In the genomic region with DNA sequence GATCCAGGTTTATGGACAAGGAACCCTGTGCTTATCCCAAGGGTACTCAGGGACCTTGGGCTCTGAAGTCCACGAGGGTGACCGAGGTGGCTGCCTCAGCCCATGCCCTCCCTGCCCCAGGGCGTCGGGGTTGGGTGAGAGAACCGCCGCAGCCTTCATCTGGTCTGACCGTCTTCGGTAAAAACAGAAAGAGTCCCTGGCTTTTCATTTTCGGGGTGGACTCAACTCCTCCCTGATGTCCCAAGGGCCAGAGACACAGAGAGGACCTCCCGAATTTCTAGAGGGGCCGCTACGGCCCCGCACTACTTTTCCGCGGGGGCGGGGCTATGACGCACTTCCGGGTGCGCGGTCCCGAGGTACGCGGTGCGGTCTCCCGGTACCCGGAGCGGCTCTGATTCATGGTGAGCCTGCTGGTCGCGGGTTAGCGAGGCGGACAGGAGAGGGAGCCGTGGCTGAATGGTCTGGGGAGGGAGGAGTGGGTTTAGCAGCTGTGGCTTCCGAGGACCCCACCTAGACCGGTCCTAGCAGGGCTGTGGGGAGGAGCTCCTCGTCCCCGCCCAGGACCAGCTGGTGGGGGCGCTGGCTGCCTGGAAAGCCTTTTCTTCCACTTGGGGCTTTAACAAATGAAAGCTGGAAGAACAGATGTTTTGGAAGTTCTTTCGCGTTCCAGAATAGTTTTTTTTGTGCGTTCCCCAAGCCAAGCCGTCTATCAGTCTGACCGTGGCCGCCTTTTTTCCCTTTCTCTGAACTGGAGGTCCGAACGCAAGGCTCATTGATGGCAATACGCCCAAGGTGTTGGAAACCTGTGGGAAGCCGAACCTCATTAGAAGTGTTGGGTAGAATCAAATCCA, we compare ENCODE assay signal across 1 cellular context.
A peak's percentile ranks its signal among the peaks of the same experiment; 100 is the strongest.
TF ChIP-seq lines count a peak whose summit lies in the region.

A gene (plus strand): TSS at position 334 of the 851 bp plus-strand sequence. CDS start 7,233 bp downstream, outside the sequence.

TF ChIP-seq in HepG2, 621 proteins besides CTCF, POLR2A, EP300 and RAD21 (continued from another document):
- TF ChIP-seq, protein P1, sequence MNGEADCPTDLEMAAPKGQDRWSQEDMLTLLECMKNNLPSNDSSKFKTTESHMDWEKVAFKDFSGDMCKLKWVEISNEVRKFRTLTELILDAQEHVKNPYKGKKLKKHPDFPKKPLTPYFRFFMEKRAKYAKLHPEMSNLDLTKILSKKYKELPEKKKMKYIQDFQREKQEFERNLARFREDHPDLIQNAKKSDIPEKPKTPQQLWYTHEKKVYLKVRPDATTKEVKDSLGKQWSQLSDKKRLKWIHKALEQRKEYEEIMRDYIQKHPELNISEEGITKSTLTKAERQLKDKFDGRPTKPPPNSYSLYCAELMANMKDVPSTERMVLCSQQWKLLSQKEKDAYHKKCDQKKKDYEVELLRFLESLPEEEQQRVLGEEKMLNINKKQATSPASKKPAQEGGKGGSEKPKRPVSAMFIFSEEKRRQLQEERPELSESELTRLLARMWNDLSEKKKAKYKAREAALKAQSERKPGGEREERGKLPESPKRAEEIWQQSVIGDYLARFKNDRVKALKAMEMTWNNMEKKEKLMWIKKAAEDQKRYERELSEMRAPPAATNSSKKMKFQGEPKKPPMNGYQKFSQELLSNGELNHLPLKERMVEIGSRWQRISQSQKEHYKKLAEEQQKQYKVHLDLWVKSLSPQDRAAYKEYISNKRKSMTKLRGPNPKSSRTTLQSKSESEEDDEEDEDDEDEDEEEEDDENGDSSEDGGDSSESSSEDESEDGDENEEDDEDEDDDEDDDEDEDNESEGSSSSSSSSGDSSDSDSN (CRISPR knock-in tag; IDR thresholded peaks at IDR 0.05): peak; percentile 79
- TF ChIP-seq FOXJ3 (CRISPR knock-in tag; IDR thresholded peaks at IDR 0.05; ENCODE audit: borderline replicate concordance): peak; percentile 67; the same call in 1 of the 2 replicates
- TF ChIP-seq, protein P2, sequence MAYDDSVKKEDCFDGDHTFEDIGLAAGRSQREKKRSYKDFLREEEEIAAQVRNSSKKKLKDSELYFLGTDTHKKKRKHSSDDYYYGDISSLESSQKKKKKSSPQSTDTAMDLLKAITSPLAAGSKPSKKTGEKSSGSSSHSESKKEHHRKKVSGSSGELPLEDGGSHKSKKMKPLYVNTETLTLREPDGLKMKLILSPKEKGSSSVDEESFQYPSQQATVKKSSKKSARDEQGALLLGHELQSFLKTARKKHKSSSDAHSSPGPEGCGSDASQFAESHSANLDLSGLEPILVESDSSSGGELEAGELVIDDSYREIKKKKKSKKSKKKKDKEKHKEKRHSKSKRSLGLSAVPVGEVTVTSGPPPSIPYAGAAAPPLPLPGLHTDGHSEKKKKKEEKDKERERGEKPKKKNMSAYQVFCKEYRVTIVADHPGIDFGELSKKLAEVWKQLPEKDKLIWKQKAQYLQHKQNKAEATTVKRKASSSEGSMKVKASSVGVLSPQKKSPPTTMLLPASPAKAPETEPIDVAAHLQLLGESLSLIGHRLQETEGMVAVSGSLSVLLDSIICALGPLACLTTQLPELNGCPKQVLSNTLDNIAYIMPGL (CRISPR knock-in tag; IDR thresholded peaks at IDR 0.05; ENCODE audit: borderline replicate concordance in 1 of 2, low read depth in 1 of 2): peak; percentile 77 to 82; a peak in 3 of 4 replicates
- TF ChIP-seq, protein P3, sequence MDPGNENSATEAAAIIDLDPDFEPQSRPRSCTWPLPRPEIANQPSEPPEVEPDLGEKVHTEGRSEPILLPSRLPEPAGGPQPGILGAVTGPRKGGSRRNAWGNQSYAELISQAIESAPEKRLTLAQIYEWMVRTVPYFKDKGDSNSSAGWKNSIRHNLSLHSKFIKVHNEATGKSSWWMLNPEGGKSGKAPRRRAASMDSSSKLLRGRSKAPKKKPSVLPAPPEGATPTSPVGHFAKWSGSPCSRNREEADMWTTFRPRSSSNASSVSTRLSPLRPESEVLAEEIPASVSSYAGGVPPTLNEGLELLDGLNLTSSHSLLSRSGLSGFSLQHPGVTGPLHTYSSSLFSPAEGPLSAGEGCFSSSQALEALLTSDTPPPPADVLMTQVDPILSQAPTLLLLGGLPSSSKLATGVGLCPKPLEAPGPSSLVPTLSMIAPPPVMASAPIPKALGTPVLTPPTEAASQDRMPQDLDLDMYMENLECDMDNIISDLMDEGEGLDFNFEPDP (CRISPR knock-in tag; conservative IDR thresholded peaks at IDR 0.05): 0 out of 2 replicates have a peak, but pooled peaks have one; percentile 68
- 0 out of 2 replicates have a peak, but pooled peaks have one; percentile 29 for TF ChIP-seq MTA1 (CRISPR knock-in tag; IDR thresholded peaks at IDR 0.05; ENCODE audit: borderline replicate concordance)
- peak; percentile 90 for TF ChIP-seq GATAD1 (CRISPR knock-in tag; IDR thresholded peaks at IDR 0.05)
- TF ChIP-seq MEF2D (CRISPR knock-in tag; IDR thresholded peaks at IDR 0.05): peak; percentile 70; the same call in 1 of the 2 replicates
- TF ChIP-seq ZNF224 (CRISPR knock-in tag; IDR thresholded peaks at IDR 0.05): 0 out of 2 replicates have a peak, but pooled peaks have one; percentile 37
- TF ChIP-seq, protein P4, sequence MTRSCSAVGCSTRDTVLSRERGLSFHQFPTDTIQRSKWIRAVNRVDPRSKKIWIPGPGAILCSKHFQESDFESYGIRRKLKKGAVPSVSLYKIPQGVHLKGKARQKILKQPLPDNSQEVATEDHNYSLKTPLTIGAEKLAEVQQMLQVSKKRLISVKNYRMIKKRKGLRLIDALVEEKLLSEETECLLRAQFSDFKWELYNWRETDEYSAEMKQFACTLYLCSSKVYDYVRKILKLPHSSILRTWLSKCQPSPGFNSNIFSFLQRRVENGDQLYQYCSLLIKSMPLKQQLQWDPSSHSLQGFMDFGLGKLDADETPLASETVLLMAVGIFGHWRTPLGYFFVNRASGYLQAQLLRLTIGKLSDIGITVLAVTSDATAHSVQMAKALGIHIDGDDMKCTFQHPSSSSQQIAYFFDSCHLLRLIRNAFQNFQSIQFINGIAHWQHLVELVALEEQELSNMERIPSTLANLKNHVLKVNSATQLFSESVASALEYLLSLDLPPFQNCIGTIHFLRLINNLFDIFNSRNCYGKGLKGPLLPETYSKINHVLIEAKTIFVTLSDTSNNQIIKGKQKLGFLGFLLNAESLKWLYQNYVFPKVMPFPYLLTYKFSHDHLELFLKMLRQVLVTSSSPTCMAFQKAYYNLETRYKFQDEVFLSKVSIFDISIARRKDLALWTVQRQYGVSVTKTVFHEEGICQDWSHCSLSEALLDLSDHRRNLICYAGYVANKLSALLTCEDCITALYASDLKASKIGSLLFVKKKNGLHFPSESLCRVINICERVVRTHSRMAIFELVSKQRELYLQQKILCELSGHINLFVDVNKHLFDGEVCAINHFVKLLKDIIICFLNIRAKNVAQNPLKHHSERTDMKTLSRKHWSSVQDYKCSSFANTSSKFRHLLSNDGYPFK (CRISPR knock-in tag; IDR thresholded peaks at IDR 0.05; ENCODE audit: borderline replicate concordance): peak; percentile 83; the same call in 1 of the 2 replicates
- 0 out of 2 replicates have a peak, but pooled peaks have one; percentile 18 for TF ChIP-seq ZC3H13 (CRISPR knock-in tag; IDR thresholded peaks at IDR 0.05)
- peak; percentile 88 for TF ChIP-seq ZBTB38 (CRISPR knock-in tag; IDR thresholded peaks at IDR 0.05)
- peak; percentile 74 for TF ChIP-seq DMAP1 (CRISPR knock-in tag; IDR thresholded peaks at IDR 0.05)
- TF ChIP-seq IRX3 (CRISPR knock-in tag; IDR thresholded peaks at IDR 0.05; ENCODE audit: borderline replicate concordance, low read depth): peak; percentile 30; the same call in 1 of the 2 replicates
- no peak for TF ChIP-seq SMC3 (IDR thresholded peaks at IDR 0.05; ENCODE audit: low read length)
- TF ChIP-seq ZNF44 (CRISPR knock-in tag; IDR thresholded peaks at IDR 0.05): peak; percentile 63; the same call in 1 of the 2 replicates
- TF ChIP-seq GPN1 (CRISPR knock-in tag; IDR thresholded peaks at IDR 0.05; ENCODE audit: borderline replicate concordance): no peak
- peak; percentile 85; the same call in 1 of the 2 replicates for TF ChIP-seq NRL (CRISPR knock-in tag; IDR thresholded peaks at IDR 0.05; ENCODE audit: borderline replicate concordance)
- TF ChIP-seq GABPA (IDR thresholded peaks at IDR 0.05; ENCODE audit: low read depth, low read length): peak; percentile 73
- TF ChIP-seq GABPA (CRISPR knock-in tag; IDR thresholded peaks at IDR 0.05; ENCODE audit: low read depth): peak; percentile 94
- TF ChIP-seq, protein P5, sequence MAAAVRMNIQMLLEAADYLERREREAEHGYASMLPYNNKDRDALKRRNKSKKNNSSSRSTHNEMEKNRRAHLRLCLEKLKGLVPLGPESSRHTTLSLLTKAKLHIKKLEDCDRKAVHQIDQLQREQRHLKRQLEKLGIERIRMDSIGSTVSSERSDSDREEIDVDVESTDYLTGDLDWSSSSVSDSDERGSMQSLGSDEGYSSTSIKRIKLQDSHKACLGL (CRISPR knock-in tag; IDR thresholded peaks at IDR 0.05): no peak
- peak; percentile 59; the same call in 1 of the 2 replicates for TF ChIP-seq MED1 (CRISPR knock-in tag; IDR thresholded peaks at IDR 0.05)
- peak; percentile 18; the same call in 1 of the 2 replicates for TF ChIP-seq CBX5 (CRISPR knock-in tag; IDR thresholded peaks at IDR 0.05; ENCODE audit: borderline replicate concordance)
- TF ChIP-seq ZFP36L1 (CRISPR knock-in tag; IDR thresholded peaks at IDR 0.05): peak; percentile 69; the same call in 1 of the 2 replicates
- TF ChIP-seq, protein P6, sequence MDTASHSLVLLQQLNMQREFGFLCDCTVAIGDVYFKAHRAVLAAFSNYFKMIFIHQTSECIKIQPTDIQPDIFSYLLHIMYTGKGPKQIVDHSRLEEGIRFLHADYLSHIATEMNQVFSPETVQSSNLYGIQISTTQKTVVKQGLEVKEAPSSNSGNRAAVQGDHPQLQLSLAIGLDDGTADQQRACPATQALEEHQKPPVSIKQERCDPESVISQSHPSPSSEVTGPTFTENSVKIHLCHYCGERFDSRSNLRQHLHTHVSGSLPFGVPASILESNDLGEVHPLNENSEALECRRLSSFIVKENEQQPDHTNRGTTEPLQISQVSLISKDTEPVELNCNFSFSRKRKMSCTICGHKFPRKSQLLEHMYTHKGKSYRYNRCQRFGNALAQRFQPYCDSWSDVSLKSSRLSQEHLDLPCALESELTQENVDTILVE (CRISPR knock-in tag; IDR thresholded peaks at IDR 0.05): peak; percentile 90
- TF ChIP-seq YEATS2 (CRISPR knock-in tag; IDR thresholded peaks at IDR 0.05; ENCODE audit: borderline replicate concordance): peak; percentile 72; the same call in 1 of the 2 replicates
- TF ChIP-seq, protein P7, sequence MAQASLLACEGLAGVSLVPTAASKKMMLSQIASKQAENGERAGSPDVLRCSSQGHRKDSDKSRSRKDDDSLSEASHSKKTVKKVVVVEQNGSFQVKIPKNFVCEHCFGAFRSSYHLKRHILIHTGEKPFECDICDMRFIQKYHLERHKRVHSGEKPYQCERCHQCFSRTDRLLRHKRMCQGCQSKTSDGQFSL (CRISPR knock-in tag; IDR thresholded peaks at IDR 0.05): peak; percentile 56; the same call in 1 of the 2 replicates
- peak; percentile 85 for TF ChIP-seq ZNF605 (CRISPR knock-in tag; IDR thresholded peaks at IDR 0.05)
- TF ChIP-seq ZNF207 (IDR thresholded peaks at IDR 0.05; ENCODE audit: borderline replicate concordance): no peak
- TF ChIP-seq MIXL1 (CRISPR knock-in tag; IDR thresholded peaks at IDR 0.05): no peak
- TF ChIP-seq, protein P8, sequence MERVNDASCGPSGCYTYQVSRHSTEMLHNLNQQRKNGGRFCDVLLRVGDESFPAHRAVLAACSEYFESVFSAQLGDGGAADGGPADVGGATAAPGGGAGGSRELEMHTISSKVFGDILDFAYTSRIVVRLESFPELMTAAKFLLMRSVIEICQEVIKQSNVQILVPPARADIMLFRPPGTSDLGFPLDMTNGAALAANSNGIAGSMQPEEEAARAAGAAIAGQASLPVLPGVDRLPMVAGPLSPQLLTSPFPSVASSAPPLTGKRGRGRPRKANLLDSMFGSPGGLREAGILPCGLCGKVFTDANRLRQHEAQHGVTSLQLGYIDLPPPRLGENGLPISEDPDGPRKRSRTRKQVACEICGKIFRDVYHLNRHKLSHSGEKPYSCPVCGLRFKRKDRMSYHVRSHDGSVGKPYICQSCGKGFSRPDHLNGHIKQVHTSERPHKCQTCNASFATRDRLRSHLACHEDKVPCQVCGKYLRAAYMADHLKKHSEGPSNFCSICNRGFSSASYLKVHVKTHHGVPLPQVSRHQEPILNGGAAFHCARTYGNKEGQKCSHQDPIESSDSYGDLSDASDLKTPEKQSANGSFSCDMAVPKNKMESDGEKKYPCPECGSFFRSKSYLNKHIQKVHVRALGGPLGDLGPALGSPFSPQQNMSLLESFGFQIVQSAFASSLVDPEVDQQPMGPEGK (CRISPR knock-in tag; IDR thresholded peaks at IDR 0.05): peak; percentile 71
- TF ChIP-seq ZNF124 (CRISPR knock-in tag; IDR thresholded peaks at IDR 0.05): 0 out of 2 replicates have a peak, but pooled peaks have one; percentile 50
